Comparison of ENCODE assay signal across 8 cellular contexts in the genomic region with DNA sequence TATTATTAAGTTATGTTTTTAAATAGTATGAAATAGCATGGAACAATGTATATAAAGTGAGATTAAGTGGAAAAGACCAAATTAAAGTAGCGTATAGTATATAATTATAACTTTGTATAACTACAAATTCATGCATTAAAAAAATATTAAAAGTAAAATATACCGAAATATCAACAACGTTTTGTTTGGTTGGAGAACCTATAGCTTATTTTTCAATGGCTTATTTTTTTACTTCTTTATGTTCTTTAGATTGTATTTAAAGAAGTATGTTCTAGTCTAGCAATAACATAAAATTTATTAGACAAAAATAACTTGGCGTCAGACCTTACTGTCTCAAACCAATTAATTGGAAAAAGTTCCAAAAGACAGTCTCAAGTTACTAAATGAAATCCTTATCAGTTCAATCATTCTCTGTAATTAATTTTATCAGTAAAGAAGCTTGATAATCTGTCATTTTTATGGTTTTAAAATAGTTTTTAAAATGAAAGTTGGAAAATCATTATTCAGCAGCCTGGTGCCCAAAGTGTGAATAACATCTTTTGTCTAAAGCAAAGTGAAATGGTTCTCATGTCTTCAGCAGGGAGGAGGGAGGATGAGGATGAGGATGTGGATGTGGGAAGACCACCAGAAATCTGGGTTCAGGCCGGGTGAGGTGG. TPM values are rescaled to one million over a fixed set of nuclear protein-coding genes. Genes with fewer than 3 reads are reported as not detected.
DNase-seq lines count a peak whose midpoint lies in the region; ATAC-seq and TF ChIP-seq lines count a peak whose summit lies in the region.

No MANE protein-coding gene starts in this region.

- POLR2A ChIA-PET in Caco-2 (lab: Charles Lee) = no interaction called here

- H3K27ac Mint-ChIP-seq in Caco-2 (ENCODE audit: unreplicated experiment) (no peak overlapping the region), natural killer cell (no peak overlapping the region)
- peak overlapping the region; percentile 85 for H3K27ac Mint-ChIP-seq in dendritic cell treated with granulocyte-macrophage colony-stimulating factor and Interleukin-4, amounts not matched to agents 40 ng/mL and 50 ng/mL, for 4 days

- H3K4me3 Mint-ChIP-seq in Caco-2 (ENCODE audit: unreplicated experiment) (peak overlapping the region; percentile 63), natural killer cell (peak overlapping the region; percentile 76)
- H3K4me3 Mint-ChIP-seq in dendritic cell treated with granulocyte-macrophage colony-stimulating factor and Interleukin-4, amounts not matched to agents 40 ng/mL and 50 ng/mL, for 4 days = peak overlapping the region; percentile 72

- H3K4me1 Mint-ChIP-seq in Caco-2 (ENCODE audit: low read depth, unreplicated experiment) = peaks cover 11% of the 10 kb centered on the region
- peaks cover 66% of the 10 kb centered on the region for H3K4me1 Mint-ChIP-seq in dendritic cell treated with granulocyte-macrophage colony-stimulating factor and Interleukin-4, amounts not matched to agents 40 ng/mL and 50 ng/mL, for 4 days (ENCODE audit: low read depth)
- H3K4me1 Mint-ChIP-seq in natural killer cell = peaks cover 0 to 5% of the 10 kb centered on the region in 2 donors

- H3K9me3 Mint-ChIP-seq in Caco-2 (ENCODE audit: unreplicated experiment) (no peaks in the 10 kb centered on the region), natural killer cell (no peaks in the 10 kb centered on the region)
- no peaks in the 10 kb centered on the region for H3K9me3 Mint-ChIP-seq in dendritic cell treated with granulocyte-macrophage colony-stimulating factor and Interleukin-4, amounts not matched to agents 40 ng/mL and 50 ng/mL, for 4 days

- H3K27me3 Mint-ChIP-seq in Caco-2 (ENCODE audit: insufficient read depth, unreplicated experiment) = no peaks in the 10 kb centered on the region
- H3K27me3 Mint-ChIP-seq in dendritic cell treated with granulocyte-macrophage colony-stimulating factor and Interleukin-4, amounts not matched to agents 40 ng/mL and 50 ng/mL, for 4 days = no peaks in the 10 kb centered on the region
- H3K27me3 Mint-ChIP-seq in natural killer cell (ENCODE audit: low read depth in 2 of 2) = peaks cover 8 to 26% of the 10 kb centered on the region in 2 donors

- no peaks in the 10 kb centered on the region for H3K27me3 ChIP-seq in Caco-2 (replicated peaks; ENCODE audit: control insufficient read depth, insufficient read depth, low read length)

- H3K9me3 ChIP-seq in Caco-2 = no peaks in the 10 kb centered on the region

- peak overlapping the region; percentile 45 for H3K4me3 ChIP-seq in Caco-2 (ENCODE audit: low read depth, low read length)

- no peak for ATAC-seq in natural killer cell
- no peak for ATAC-seq in HG03159 (IDR thresholded peaks at IDR 0.05; ENCODE audit: unreplicated experiment)
- ATAC-seq in HG02588 (IDR thresholded peaks at IDR 0.05; ENCODE audit: unreplicated experiment) = no peak
- ATAC-seq in GM18909 (IDR thresholded peaks at IDR 0.05; ENCODE audit: poor library complexity, unreplicated experiment) = no peak

- H3K4me1 ChIP-seq in Caco-2 = peaks cover 15% of the 10 kb centered on the region

- H3K36me3 ChIP-seq in Caco-2 (ENCODE audit: control insufficient read depth, insufficient read depth, low read length) = no peaks in the 10 kb centered on the region

- H3K36me3 Mint-ChIP-seq in Caco-2 (ENCODE audit: insufficient read depth, unreplicated experiment) = peaks cover 6% of the 10 kb centered on the region
- peaks cover 32% of the 10 kb centered on the region for H3K36me3 Mint-ChIP-seq in dendritic cell treated with granulocyte-macrophage colony-stimulating factor and Interleukin-4, amounts not matched to agents 40 ng/mL and 50 ng/mL, for 4 days (ENCODE audit: low read depth)
- no peaks in the 10 kb centered on the region for H3K36me3 Mint-ChIP-seq in natural killer cell

- CTCF ChIA-PET in Caco-2 (lab: Charles Lee) = interaction anchor here (0.7 to 2.6 kb wide), 4 partner anchors 21 to 91 kb away, joined by 3 to 10 read pairs (median 6); partner anchors contain the start of gene TMBIM4

- no TSS peak for BruUV-seq in Caco-2 (replicated peaks; lab: Mats Ljungman, UMichigan)

- no peak for DNase-seq in Caco-2
- DNase-seq in LoVo (ENCODE audit: low spot score) = peak; percentile 18
- DNase-seq in natural killer cell = no peak
- no peak for DNase-seq in stimulated activated naive CD4-positive, alpha-beta T cell treated with Interleukin-2 at 50 U/mL for 16 hours (lab: John Stamatoyannopoulos, UW)

- intact Hi-C loops in Caco-2 (cut with micrococcal nuclease; ENCODE audit: unreplicated experiment) = no loop called here
- intact Hi-C loops in dendritic cell treated with granulocyte-macrophage colony-stimulating factor and Interleukin-4, amounts not matched to agents 40 ng/mL and 50 ng/mL, for 4 days (cut with micrococcal nuclease) = loop anchor here (2.0 to 5.0 kb wide), 3 partner anchors 33 to 103 kb away; partner anchors contain the start of genes HELB and LLPH
- intact Hi-C loops in natural killer cell (cut with micrococcal nuclease) = loop anchor here (2.0 kb wide), 1 partner anchor 67 kb away; the partner anchor contains the start of gene TMBIM4

- TF ChIP-seq CTCF in Caco-2 (IDR thresholded peaks at IDR 0.05; ENCODE audit: insufficient read depth in 1 of 2, low read depth in 1 of 2, low read length in 1 of 2, severe bottlenecking in 1 of 2, unreplicated experiment in 1 of 2) = peak; percentile 4 to 17
- peak; percentile 28 for TF ChIP-seq CTCF in natural killer cell (IDR thresholded peaks at IDR 0.05)

RNA-seq across cellular contexts. Expression of gene IRAK3, which starts 46.7 kb away (rescaled TPM):
- not detected in 2 replicates for total RNA-seq in Caco-2 (2022)
- total RNA-seq in natural killer cell = 1 to 10 TPM; 3.7 to 9.9 (median 9.2) TPM
